In genomic region chr1:115057661-115058249, GRCh38 we compare ENCODE assay signal across 21 cellular contexts. TPM values are rescaled to one million over a fixed set of nuclear protein-coding genes. Genes with fewer than 3 reads are reported as not detected.
"Had no signal": no experiment of that assay in that cellular context is flagged by ENCODE, and none has a peak within 500 bp of the region (broad histone marks: within the 10 kb centered on the region; RNA-seq: fewer than 3 reads in every experiment).

No MANE protein-coding gene starts in this region.

- H3K9me2 ChIP-seq: SK-N-SH had no signal

- H3K27me3 ChIP-seq: ovary had no signal

- DNase-seq: activated CD4-positive, alpha-beta T cell treated with anti-CD3 and anti-CD28 coated beads, Interleukin-2, amount 50 U/mL, for 4 hours; activated CD4-positive, CD25-positive, alpha-beta regulatory T cell treated with anti-CD3 and anti-CD28 coated beads, Interleukin-2, amount 50 U/mL, for 72 hours; activated naive CD4-positive, alpha-beta T cell treated with anti-CD3 and anti-CD28 coated beads, Interleukin-2, amount 10 ng/mL, durations not matched to agents 7 days and 5 days; activated T-cell treated with anti-CD3 and anti-CD28 coated beads for 4 hours; hippocampal formation; ovary; SK-N-SH; stimulated activated CD4-positive, alpha-beta T cell treated with anti-CD3 and anti-CD28 coated beads, Interleukin-2, amount 100 ng/mL, for 48 hours; stimulated activated naive B cell treated with anti-CD40 and anti-IgM and Interleukin-4, amounts not matched to agents 10 μg/mL and 1 μg/mL and 100 μg/mL, for 72 hours; substantia nigra; T-cell; T-helper 9 cell had no signal

- H3K4me3 ChIP-seq: ovary had no signal

- H3K9ac ChIP-seq: SK-N-SH had no signal

- H3K27ac ChIP-seq: ovary had no signal

- H3K4me2 ChIP-seq: SK-N-SH had no signal

- ATAC-seq: activated T-helper 17 cell treated with anti-CD3 and anti-CD28 coated beads, Interleukin-2, amount 50 U/mL, for 72 hours; stimulated activated naive B cell treated with anti-CD40 and anti-IgM and Interleukin-4, amounts not matched to agents 10 μg/mL and 1 μg/mL and 100 μg/mL, for 72 hours; T-cell had no signal

- H3K36me3 ChIP-seq: ovary had no signal

- FAIRE-seq: astrocyte, bronchial epithelial cell, endometrium had no signal

- H3K9me3 ChIP-seq: ovary, SK-N-SH had no signal

RNA-seq across cellular contexts. Expression of gene TSHB, which starts 28.1 kb away (rescaled TPM):
- total RNA-seq: activated T-helper 17 cell treated with anti-CD3 and anti-CD28 coated beads, Interleukin-2, amount 50 U/mL, for 72 hours; astrocyte; bronchial epithelial cell; kidney epithelial cell; lower leg skin; mesenteric fat pad; ovary; T-cell had no signal
- polyA plus RNA-seq: esophagus, neural cell, ovary, SK-N-SH had no signal
